In the genomic region with DNA sequence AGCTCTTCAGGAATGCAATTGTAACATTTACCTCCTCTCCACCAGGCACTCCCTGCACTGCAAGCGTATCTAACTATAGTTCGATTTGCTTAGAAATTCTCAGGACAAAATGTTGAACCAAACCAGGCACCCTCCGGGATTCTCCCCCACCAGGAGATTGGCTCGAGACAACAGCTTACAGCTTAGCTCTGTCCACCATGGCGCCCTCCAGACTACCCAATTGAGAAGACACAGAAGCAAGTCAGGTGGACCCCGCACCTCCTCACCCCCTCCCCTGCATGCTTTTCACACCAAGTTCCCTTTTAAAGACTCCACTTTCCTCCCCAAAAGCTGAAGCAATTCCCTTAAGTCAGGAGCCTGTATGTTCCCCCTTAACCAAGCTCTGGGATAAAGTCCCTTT, we compare ENCODE assay signal across 26 cellular contexts. TPM values are rescaled to one million over a fixed set of nuclear protein-coding genes. Genes with fewer than 3 reads are reported as not detected.
DNase-seq lines count a peak whose midpoint lies in the region; ATAC-seq, FAIRE-seq and TF ChIP-seq lines count a peak whose summit lies in the region.
"Had no signal": no experiment of that assay in that cellular context is flagged by ENCODE, and none has a peak within 500 bp of the region (broad histone marks: within the 10 kb centered on the region; RNA-seq: fewer than 3 reads in every experiment).

No MANE protein-coding gene starts in this region.

- no peak overlapping the region for H2AK5ac ChIP-seq in H9 (ENCODE audit: insufficient read length, low read length)

- H3K4me3 Mint-ChIP-seq in H9 (no peak overlapping the region), astrocyte (ENCODE audit: unreplicated experiment) (no peak overlapping the region)
- H3K4me3 Mint-ChIP-seq: CD8-positive, alpha-beta T cell; GM23338 had no signal

- no peak overlapping the region for H2BK15ac ChIP-seq in H9 (ENCODE audit: low read depth, low read length)

- H2AFZ ChIP-seq in H9 (ENCODE audit: low read length): no peak overlapping the region
- no peak overlapping the region for H2AFZ ChIP-seq in astrocyte (ENCODE audit: low read depth, low read length)
- H2AFZ ChIP-seq: GM23338 had no signal

- no peak overlapping the region for H4K8ac ChIP-seq in H9 (replicated peaks; ENCODE audit: insufficient read length, low read depth, low read length)

- DNase-seq in H9 (peak; percentile 19), astrocyte (ENCODE audit: low read depth) (no peak), left lobe of liver (ENCODE audit: low spot score) (peak; percentile 21), stomach (peak; percentile 13), NCI-H146 treated with DMSO at 0.1 percent for 48 hours (lab: John Stamatoyannopoulos, UW; ENCODE audit: unreplicated experiment) (no peak), NCI-H1092 treated with DMSO at 0.1 percent for 48 hours (lab: John Stamatoyannopoulos, UW) (no peak), NCI-H2081 (lab: John Stamatoyannopoulos, UW) (no peak)
- DNase-seq: ACHN, DND-41, IMR-90, NCI-H1105, NCI-H146, NCI-H2081 treated with DMSO at 0.1 percent for 48 hours, NCI-H2171 treated with DMSO at 0.1 percent for 48 hours, NCI-H446, NCI-H526, OCI-M1, SHP77 treated with DMSO at 0.1 percent for 48 hours had no signal

- intact Hi-C loops in stomach (cut with DNase I; ENCODE audit: low total_unique reads): no loop called here

- WGBS in H9 (ENCODE audit: extremely low coverage, insufficient read length, low lambda C conversion rate): no CpG with 5 or more reads among the region's 6 CpGs
- 60 to 76% (median 69%) methylated on average over 6 of the region's 6 CpGs for WGBS in stomach, 5 donors

- H3K27ac Mint-ChIP-seq in H9 (peak overlapping the region in 2 of 3 experiments; percentile 46 to 66; a peak in 1 of 7 replicates), astrocyte (ENCODE audit: unreplicated experiment) (peak overlapping the region; percentile 47)
- H3K27ac Mint-ChIP-seq: CD8-positive, alpha-beta T cell; GM23338 had no signal

- ATAC-seq in left lobe of liver: no peak
- ATAC-seq: CD8-positive, alpha-beta T cell; GM23338; HCT116 had no signal

- H4K20me1 ChIP-seq in H9 (ENCODE audit: control insufficient read depth, insufficient read depth, insufficient read length) (no peaks in the 10 kb centered on the region), astrocyte (ENCODE audit: insufficient read depth, low read length) (no peaks in the 10 kb centered on the region)
- H4K20me1 ChIP-seq: BLaER1 treated with 17β-estradiol and CSF1 and Interleukin-3, amounts not matched to agents 10 nM and 100 nM had no signal

- H3K79me2 ChIP-seq in H9 (ENCODE audit: insufficient read depth, low read length) (no peaks in the 10 kb centered on the region), astrocyte (ENCODE audit: insufficient read depth, low read length) (no peaks in the 10 kb centered on the region)

- H3K27me3 ChIP-seq in H9 (ENCODE audit: insufficient read depth, low read length) (no peaks in the 10 kb centered on the region), astrocyte (ENCODE audit: insufficient read depth, low read length) (no peaks in the 10 kb centered on the region), stomach (peaks cover 0 to 19% (median 0%) of the 10 kb centered on the region in 3 donors)
- H3K27me3 ChIP-seq: BLaER1 treated with 17β-estradiol and CSF1 and Interleukin-3, amounts not matched to agents 10 nM and 100 nM had no signal

- H3K9ac ChIP-seq in H9 (ENCODE audit: extremely low read depth, insufficient read length, low read length): no peak overlapping the region
- no peak overlapping the region for H3K9ac ChIP-seq in astrocyte (ENCODE audit: low read length)
- H3K9ac ChIP-seq: BLaER1 treated with 17β-estradiol and CSF1 and Interleukin-3, amounts not matched to agents 10 nM and 100 nM; KMS-11 had no signal

- no peaks in the 10 kb centered on the region for H3K36me3 ChIP-seq in astrocyte (ENCODE audit: insufficient read depth, low read length)
- H3K36me3 ChIP-seq in stomach: no peaks in the 10 kb centered on the region
- H3K36me3 ChIP-seq: BLaER1 treated with 17β-estradiol and CSF1 and Interleukin-3, amounts not matched to agents 10 nM and 100 nM had no signal

- no peaks in the 10 kb centered on the region for H3K79me1 ChIP-seq in H9 (ENCODE audit: insufficient read depth, low read depth, low read length, poor library complexity, severe bottlenecking)

- no peak overlapping the region for H2BK12ac ChIP-seq in H9 (ENCODE audit: insufficient read length, low read depth, low read length)

- no peak overlapping the region for H3K23ac ChIP-seq in H9 (ENCODE audit: insufficient read length, low read depth, low read length)

- no peak overlapping the region for H3K18ac ChIP-seq in H9 (ENCODE audit: insufficient read length, low read depth, low read length)

- H3K27ac ChIP-seq in H9 (ENCODE audit: insufficient read length, low read depth, low read length): no peak overlapping the region
- H3K27ac ChIP-seq in astrocyte (ENCODE audit: low read depth, low read length): no peak overlapping the region
- no peak overlapping the region for H3K27ac ChIP-seq in stomach
- H3K27ac ChIP-seq: BLaER1 treated with 17β-estradiol and CSF1 and Interleukin-3, amounts not matched to agents 10 nM and 100 nM; KMS-11; SK-N-MC had no signal

- H3K14ac ChIP-seq in H9 (ENCODE audit: insufficient read depth, low read length): no peak overlapping the region

- no peaks in the 10 kb centered on the region for H3K23me2 ChIP-seq in H9 (ENCODE audit: insufficient read length, low read depth, low read length, poor library complexity, severe bottlenecking)

- H3K9me3 ChIP-seq in H9 (ENCODE audit: control insufficient read depth, low read depth, low read length): no peaks in the 10 kb centered on the region
- no peaks in the 10 kb centered on the region for H3K9me3 ChIP-seq in astrocyte (ENCODE audit: insufficient read depth, low read depth, low read length)
- peaks cover 0 to 10% (median 0%) of the 10 kb centered on the region in 4 donors for H3K9me3 ChIP-seq in stomach
- H3K9me3 ChIP-seq: BLaER1 treated with 17β-estradiol and CSF1 and Interleukin-3, amounts not matched to agents 10 nM and 100 nM had no signal

- no peak overlapping the region for H3K4me3 ChIP-seq in astrocyte (ENCODE audit: insufficient read depth, low read depth, low read length)
- no peak overlapping the region for H3K4me3 ChIP-seq in stomach
- H3K4me3 ChIP-seq: BLaER1 treated with 17β-estradiol and CSF1 and Interleukin-3, amounts not matched to agents 10 nM and 100 nM; GM23338; SK-N-MC had no signal

- H3T11ph ChIP-seq in H9 (ENCODE audit: low read length): no peak overlapping the region

- H4K5ac ChIP-seq in H9 (ENCODE audit: insufficient read length, low read depth, low read length): no peak overlapping the region

- H2BK5ac ChIP-seq in H9 (ENCODE audit: insufficient read length, low read length): no peak overlapping the region

- H2BK20ac ChIP-seq in H9 (ENCODE audit: low read depth, low read length, poor library complexity, severe bottlenecking): no peak overlapping the region

- TF ChIP-seq POLR2A in stomach (IDR thresholded peaks at IDR 0.05): no peak

- no peak overlapping the region for H3K4me2 ChIP-seq in H9 (ENCODE audit: insufficient read depth, insufficient read length, low read length)
- H3K4me2 ChIP-seq in astrocyte (ENCODE audit: low read length): no peak overlapping the region
- H3K4me2 ChIP-seq: GM23338, KMS-11 had no signal

- no peak overlapping the region for H3K4ac ChIP-seq in H9 (ENCODE audit: low read depth, low read length)

- H3K4me1 Mint-ChIP-seq in H9: peaks cover 39 to 42% of the 10 kb centered on the region in 2 experiments
- no peaks in the 10 kb centered on the region for H3K4me1 Mint-ChIP-seq in astrocyte (ENCODE audit: low read depth, unreplicated experiment)

- TF ChIP-seq CTCF in H9 (conservative IDR thresholded peaks at IDR 0.05): no peak
- TF ChIP-seq CTCF in astrocyte (IDR thresholded peaks at IDR 0.05; ENCODE audit: insufficient read depth, low read depth, low read length): no peak
- no peak for TF ChIP-seq CTCF in stomach (IDR thresholded peaks at IDR 0.05)

- H3K27me3 Mint-ChIP-seq in H9 (ENCODE audit: low read depth) (peaks cover 49% of the 10 kb centered on the region), astrocyte (ENCODE audit: low read depth, unreplicated experiment) (peaks cover 30% of the 10 kb centered on the region)

- no peak overlapping the region for H4K91ac ChIP-seq in H9 (ENCODE audit: insufficient read length, low read depth, low read length)

- no peak for FAIRE-seq in astrocyte (lab: Jason Lieb, UNC)
- FAIRE-seq: GM12891 had no signal

- TF ChIP-seq EP300 in stomach (IDR thresholded peaks at IDR 0.05): no peak

- no peak overlapping the region for H2BK120ac ChIP-seq in H9 (ENCODE audit: low read depth, low read length, poor library complexity, severe bottlenecking)

- H3K56ac ChIP-seq in H9 (ENCODE audit: insufficient read length, low read depth, low read length): no peak overlapping the region

- H3K4me1 ChIP-seq in H9 (ENCODE audit: insufficient read depth, low read length): peaks cover 6% of the 10 kb centered on the region
- no peaks in the 10 kb centered on the region for H3K4me1 ChIP-seq in astrocyte (ENCODE audit: insufficient read depth, low read length)
- H3K4me1 ChIP-seq in stomach: no peaks in the 10 kb centered on the region

- peaks cover 2 to 24% (median 16%) of the 10 kb centered on the region in 3 experiments; a peak in 6 of 7 replicates for H3K36me3 Mint-ChIP-seq in H9 (ENCODE audit: insufficient read depth in 1 of 3, low read depth in 3 of 3)
- H3K36me3 Mint-ChIP-seq in astrocyte (ENCODE audit: low read depth, unreplicated experiment): no peaks in the 10 kb centered on the region
- H3K36me3 Mint-ChIP-seq: CD8-positive, alpha-beta T cell had no signal

- H3K9me3 Mint-ChIP-seq in H9 (peaks cover 21 to 26% of the 10 kb centered on the region in 2 experiments), astrocyte (ENCODE audit: unreplicated experiment) (peaks cover 15% of the 10 kb centered on the region)

RNA-seq across cellular contexts. Expression of a gene that starts 34.7 kb away (rescaled TPM):
- total RNA-seq in H9 (2021) (not detected in 2 replicates), astrocyte (not detected in 2 replicates), left lobe of liver (not detected), stomach (not detected)
- polyA plus RNA-seq in stomach: not detected
- total RNA-seq: CD8-positive, alpha-beta T cell; GM23338; IMR-90; RPMI7951 had no signal
- polyA plus RNA-seq: GM23338, IMR-90 had no signal

Comparison
In these comparisons a context has a peak if more than half of its experiments do, and no peak if none do; other contexts are left out.
1. DNase-seq: peak in H9 (single experiment), left lobe of liver (single experiment) and stomach (single experiment); none in astrocyte (single experiment), NCI-H146 treated with DMSO at 0.1 percent for 48 hours (single experiment), NCI-H1092 treated with DMSO at 0.1 percent for 48 hours (single experiment) and NCI-H2081 (0 of 2).